ENCODE assay signal across 26 cellular contexts in the genomic region with DNA sequence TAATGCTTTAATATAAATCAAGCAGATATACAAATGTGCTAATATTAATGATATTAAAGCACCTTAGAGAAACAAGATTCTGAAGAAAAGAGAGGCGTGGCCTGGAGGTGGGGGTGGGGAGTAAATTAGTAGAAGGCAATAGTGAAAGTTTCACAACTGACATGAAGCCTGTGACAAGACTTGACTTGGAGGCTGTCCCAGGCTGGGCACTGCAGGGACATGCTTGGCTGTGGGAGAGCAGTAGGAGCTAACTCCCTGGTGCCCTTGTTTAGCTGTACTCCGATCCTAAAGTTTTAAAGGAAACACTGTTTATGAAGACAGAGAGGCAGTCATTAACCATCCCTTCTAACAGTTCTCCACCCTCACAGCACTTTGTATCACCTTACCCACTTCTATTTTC.
A peak's percentile ranks its signal among the peaks of the same experiment; 100 is the strongest.
DNase-seq lines count a peak whose midpoint lies in the region; ATAC-seq and TF ChIP-seq lines count a peak whose summit lies in the region.
"Had no signal": no experiment of that assay in that cellular context is flagged by ENCODE, and none has a peak within 500 bp of the region (broad histone marks: within the 10 kb centered on the region; RNA-seq: fewer than 3 reads in every experiment).

No MANE protein-coding gene starts in this region.

- H3K27ac Mint-ChIP-seq in GM23338: no peak overlapping the region
- H3K27ac Mint-ChIP-seq: activated CD4-positive, alpha-beta T cell treated with anti-CD3 and anti-CD28 coated beads, Interleukin-2, amount 10 ng/mL, durations not matched to agents 24 days and 14 days; activated naive CD4-positive, alpha-beta T cell treated with anti-CD3 and anti-CD28 coated beads, Interleukin-2, amount 50 U/mL, for 72 hours; activated T-helper 17 cell treated with anti-CD3 and anti-CD28 coated beads, Interleukin-2, amount 50 U/mL, for 72 hours; stimulated activated naive CD8-positive, alpha-beta T cell treated with anti-CD3 and anti-CD28 coated beads, Interleukin-15, amount 100 ng/mL, for 72 hours had no signal

- no peak overlapping the region for H4K5ac ChIP-seq in mesendoderm (ENCODE audit: low read length)

- H3K9me3 ChIP-seq in body of pancreas: no peaks in the 10 kb centered on the region
- no peaks in the 10 kb centered on the region for H3K9me3 ChIP-seq in heart right ventricle
- H3K9me3 ChIP-seq in prostate gland: no peaks in the 10 kb centered on the region
- H3K9me3 ChIP-seq: esophagus squamous epithelium, mucosa of descending colon, spleen had no signal

- 86 to 97% methylated on average over 2 of the region's 2 CpGs for WGBS in body of pancreas, 2 donors
- 58 to 66% methylated on average over 2 of the region's 2 CpGs for WGBS in heart right ventricle, 2 donors
- 55% methylated on average over 2 of the region's 2 CpGs for WGBS in prostate gland
- no CpG with 5 or more reads among the region's 2 CpGs for WGBS in mesendoderm (ENCODE audit: extremely low coverage, insufficient coverage, low lambda C conversion rate)

- H3K27me3 Mint-ChIP-seq in GM23338 (ENCODE audit: insufficient read depth, low read depth, poor library complexity): peaks cover 2% of the 10 kb centered on the region
- H3K27me3 Mint-ChIP-seq: activated CD4-positive, alpha-beta T cell treated with anti-CD3 and anti-CD28 coated beads, Interleukin-2, amount 10 ng/mL, durations not matched to agents 24 days and 14 days; activated T-helper 17 cell treated with anti-CD3 and anti-CD28 coated beads, Interleukin-2, amount 50 U/mL, for 72 hours; stimulated activated naive CD8-positive, alpha-beta T cell treated with anti-CD3 and anti-CD28 coated beads, Interleukin-15, amount 100 ng/mL, for 72 hours had no signal

- no peak overlapping the region for H3K23ac ChIP-seq in mesendoderm (ENCODE audit: low read length)

- no peak overlapping the region for H2BK5ac ChIP-seq in mesendoderm (ENCODE audit: low read length)

- intact Hi-C loops in body of pancreas (cut with DNase I): no loop called here
- intact Hi-C loops in heart right ventricle (cut with DNase I): no loop called here
- intact Hi-C loops in prostate gland (cut with DNase I): no loop called here

- H3K9me3 Mint-ChIP-seq in GM23338: no peaks in the 10 kb centered on the region; the same call in 2 of the 3 replicates
- H3K9me3 Mint-ChIP-seq: activated naive CD4-positive, alpha-beta T cell treated with anti-CD3 and anti-CD28 coated beads, Interleukin-2, amount 50 U/mL, for 72 hours; activated T-helper 17 cell treated with anti-CD3 and anti-CD28 coated beads, Interleukin-2, amount 50 U/mL, for 72 hours; neural crest cell; stimulated activated naive CD8-positive, alpha-beta T cell treated with anti-CD3 and anti-CD28 coated beads, Interleukin-15, amount 100 ng/mL, for 72 hours had no signal

- H3F3A ChIP-seq in GM23338 (replicated peaks; ENCODE audit: low read depth): no peaks in the 10 kb centered on the region

- H3K4me3 ChIP-seq in GM23338: no peak overlapping the region
- no peak overlapping the region for H3K4me3 ChIP-seq in body of pancreas
- no peak overlapping the region for H3K4me3 ChIP-seq in heart right ventricle
- H3K4me3 ChIP-seq in prostate gland: no peak overlapping the region
- H3K4me3 ChIP-seq in mesendoderm (ENCODE audit: low read length): no peak overlapping the region
- H3K4me3 ChIP-seq: esophagus squamous epithelium, GM23248, mucosa of descending colon, SK-N-MC, spleen had no signal

- H2AFZ ChIP-seq in GM23338: no peak overlapping the region
- H2AFZ ChIP-seq: GM23248 had no signal

- TF ChIP-seq CTCF in GM23338 (conservative IDR thresholded peaks at IDR 0.05; ENCODE audit: low read depth in 2 of 2) (no peak), body of pancreas (IDR thresholded peaks at IDR 0.05) (no peak), heart right ventricle (IDR thresholded peaks at IDR 0.05) (no peak), prostate gland (IDR thresholded peaks at IDR 0.05) (no peak)

- 0 out of 2 replicates have a peak, but pooled peaks cover 3% of the 10 kb centered on the region for H4K20me1 ChIP-seq in GM23338 (replicated peaks; ENCODE audit: insufficient read depth)

- H3K27me3 ChIP-seq in GM23338 (ENCODE audit: insufficient read depth) (no peaks in the 10 kb centered on the region), body of pancreas (no peaks in the 10 kb centered on the region), heart right ventricle (no peaks in the 10 kb centered on the region), prostate gland (replicated peaks; ENCODE audit: insufficient read depth) (no peaks in the 10 kb centered on the region), mesendoderm (ENCODE audit: insufficient read depth, low read length, poor library complexity) (no peaks in the 10 kb centered on the region)
- H3K27me3 ChIP-seq: esophagus squamous epithelium, spleen had no signal

- H3K9ac ChIP-seq in mesendoderm (ENCODE audit: low read length): no peak overlapping the region
- H3K9ac ChIP-seq: GM23248 had no signal

- H3K4me1 ChIP-seq in GM23338 (ENCODE audit: insufficient read depth) (peaks cover 2% of the 10 kb centered on the region), body of pancreas (no peaks in the 10 kb centered on the region), heart right ventricle (peaks cover 0 to 21% (median 7%) of the 10 kb centered on the region in 9 donors), prostate gland (replicated peaks) (no peaks in the 10 kb centered on the region), mesendoderm (ENCODE audit: control insufficient read depth, low read depth, low read length) (no peaks in the 10 kb centered on the region)
- H3K4me1 ChIP-seq: spleen had no signal

- H3K4me1 Mint-ChIP-seq in GM23338: peaks cover 13% of the 10 kb centered on the region
- H3K4me1 Mint-ChIP-seq: activated CD4-positive, alpha-beta T cell treated with anti-CD3 and anti-CD28 coated beads, Interleukin-2, amount 10 ng/mL, durations not matched to agents 24 days and 14 days; activated T-helper 17 cell treated with anti-CD3 and anti-CD28 coated beads, Interleukin-2, amount 50 U/mL, for 72 hours; neural crest cell; stimulated activated naive CD8-positive, alpha-beta T cell treated with anti-CD3 and anti-CD28 coated beads, Interleukin-15, amount 100 ng/mL, for 72 hours had no signal

- no peak overlapping the region for H2BK120ac ChIP-seq in mesendoderm (ENCODE audit: low read depth, low read length)

- no peaks in the 10 kb centered on the region for H3K9me2 ChIP-seq in GM23338 (ENCODE audit: insufficient read depth)

- H2AK5ac ChIP-seq in mesendoderm (ENCODE audit: low read length): no peak overlapping the region

- no peak overlapping the region for H4K8ac ChIP-seq in mesendoderm (ENCODE audit: low read depth, low read length)

- 0 out of 3 replicates have a peak, but pooled peaks cover 2% of the 10 kb centered on the region for H3K36me3 Mint-ChIP-seq in GM23338 (ENCODE audit: low read depth)

- H3K56ac ChIP-seq in mesendoderm (ENCODE audit: low read length): no peak overlapping the region

- H3K4me3 Mint-ChIP-seq in GM23338: no peak overlapping the region
- H3K4me3 Mint-ChIP-seq: activated CD4-positive, alpha-beta T cell treated with anti-CD3 and anti-CD28 coated beads, Interleukin-2, amount 10 ng/mL, durations not matched to agents 24 days and 14 days; activated T-helper 17 cell treated with anti-CD3 and anti-CD28 coated beads, Interleukin-2, amount 50 U/mL, for 72 hours; neural crest cell; stimulated activated naive CD8-positive, alpha-beta T cell treated with anti-CD3 and anti-CD28 coated beads, Interleukin-15, amount 100 ng/mL, for 72 hours had no signal

- H3K27ac ChIP-seq in GM23338 (ENCODE audit: low read depth) (no peak overlapping the region), body of pancreas (no peak overlapping the region), heart right ventricle (peak overlapping the region in 6 of 10 donors; percentile 10 to 56 (median 38)), prostate gland (no peak overlapping the region), mesendoderm (ENCODE audit: low read depth, low read length) (no peak overlapping the region)
- H3K27ac ChIP-seq: esophagus squamous epithelium, GM23248, SK-N-MC, spleen had no signal

- no peaks in the 10 kb centered on the region for H3K79me1 ChIP-seq in mesendoderm (ENCODE audit: low read length)

- ATAC-seq in GM23338: peak; percentile 47; the same call in 2 of the 3 replicates
- ATAC-seq in body of pancreas: no peak
- ATAC-seq in heart right ventricle: peak; percentile 65 to 97 (median 87)
- ATAC-seq: activated naive CD4-positive, alpha-beta T cell treated with anti-CD3 and anti-CD28 coated beads, Interleukin-2, amount 50 U/mL, for 72 hours; activated T-helper 17 cell treated with anti-CD3 and anti-CD28 coated beads, Interleukin-2, amount 50 U/mL, for 72 hours; left colon; mucosa of descending colon; stimulated activated naive CD8-positive, alpha-beta T cell treated with anti-CD3 and anti-CD28 coated beads, Interleukin-15, amount 100 ng/mL, for 72 hours had no signal

- no peak overlapping the region for H3K18ac ChIP-seq in mesendoderm (ENCODE audit: low read length)

- TF ChIP-seq POLR2A in body of pancreas (IDR thresholded peaks at IDR 0.05) (no peak), prostate gland (IDR thresholded peaks at IDR 0.05) (no peak)

- H3K36me3 ChIP-seq in GM23338 (ENCODE audit: insufficient read depth) (no peaks in the 10 kb centered on the region), body of pancreas (replicated peaks in 1 of 2; ENCODE audit: insufficient read depth in 1 of 2, low read depth in 2 of 2) (no peaks in the 10 kb centered on the region), heart right ventricle (no peaks in the 10 kb centered on the region), prostate gland (no peaks in the 10 kb centered on the region), mesendoderm (ENCODE audit: control insufficient read depth, insufficient read depth, low read length) (no peaks in the 10 kb centered on the region)

- no peak overlapping the region for H2BK15ac ChIP-seq in mesendoderm (replicated peaks; ENCODE audit: low read depth)

- no peak overlapping the region for H3K4me2 ChIP-seq in GM23338
- H3K4me2 ChIP-seq in mesendoderm (ENCODE audit: low read length): no peak overlapping the region

- DNase-seq in GM23338 (ENCODE audit: low spot score) (peak; percentile 15), body of pancreas (peak in 3 of 4 donors; percentile 14 to 40 (median 19)), heart right ventricle (peak; percentile 43 to 49), prostate gland (ENCODE audit: low spot score) (peak; percentile 10), mesendoderm (no peak), H4 (ENCODE audit: low spot score) (no peak), MV-4-11 (lab: John Stamatoyannopoulos, UW) (no peak)
- no peak for DNase-seq in stimulated activated naive CD4-positive, alpha-beta T cell (lab: John Stamatoyannopoulos, UW)
- DNase-seq: activated CD4-positive, alpha-beta T cell treated with anti-CD3 and anti-CD28 coated beads, Interleukin-2, amount 10 ng/mL, durations not matched to agents 24 days and 14 days; effector CD4-positive, alpha-beta T cell; esophagus squamous epithelium; GM23248; Kasumi-1; left colon; mucosa of descending colon; NCI-H1105; NCI-H2081 treated with DMSO at 0.1 percent for 48 hours; NCI-H510A treated with DMSO at 0.1 percent for 48 hours; spleen; stimulated activated CD4-positive, alpha-beta T cell treated with anti-CD3 and anti-CD28 coated beads, Interleukin-4, amount 100 ng/mL, for 24 hours; stimulated activated naive CD8-positive, alpha-beta T cell treated with anti-CD3 and anti-CD28 coated beads, Interleukin-15, amount 100 ng/mL, for 72 hours; trophoblast cell had no signal

- no peaks in the 10 kb centered on the region for H3K79me2 ChIP-seq in GM23338 (replicated peaks; ENCODE audit: insufficient read depth)
- H3K79me2 ChIP-seq in mesendoderm (ENCODE audit: control insufficient read depth, insufficient read depth, low read length): no peaks in the 10 kb centered on the region

- H3K4ac ChIP-seq in mesendoderm (ENCODE audit: low read depth, low read length): no peak overlapping the region

Comparison
In these comparisons a context has a peak if more than half of its experiments do, and no peak if none do; other contexts are left out.
1. DNase-seq: peak in GM23338 (single experiment), body of pancreas (3 of 4), heart right ventricle (2 of 2) and prostate gland (single experiment); none in stimulated activated naive CD4-positive, alpha-beta T cell (0 of 6), mesendoderm (single experiment), H4 (single experiment) and MV-4-11 (single experiment).
2. H3K27ac ChIP-seq: peak in heart right ventricle (6 of 10); none in GM23338 (single experiment), body of pancreas (0 of 4), prostate gland (0 of 2) and mesendoderm (single experiment).